18 cellular contexts compared by ENCODE assay signal in genomic region chr2:197081294-197081693, GRCh38.
DNase-seq lines count a peak whose midpoint lies in the region; ATAC-seq and TF ChIP-seq lines count a peak whose summit lies in the region.
"Had no signal": no experiment of that assay in that cellular context is flagged by ENCODE, and none has a peak within 500 bp of the region (broad histone marks: within the 10 kb centered on the region; RNA-seq: fewer than 3 reads in every experiment).

No MANE protein-coding gene starts in this region.

- CTCF ChIA-PET in A673 (lab: Charles Lee) = no interaction called here

- no peaks in the 10 kb centered on the region for H3K27me3 ChIP-seq in A673 (replicated peaks; ENCODE audit: insufficient read depth, low read depth, low read length, poor library complexity)
- H3K27me3 ChIP-seq: breast epithelium, heart right ventricle, sigmoid colon, testis had no signal

- no TSS peak for BruUV-seq in A673 (replicated peaks; lab: Mats Ljungman, UMichigan)

- H3K36me3 ChIP-seq in A673 (ENCODE audit: insufficient read depth, low read length, poor library complexity, severe bottlenecking) (peaks cover 6% of the 10 kb centered on the region), SK-N-MC (ENCODE audit: insufficient read depth, low read length) (peaks cover 39% of the 10 kb centered on the region)
- H3K36me3 ChIP-seq: breast epithelium had no signal

- H3K4me3 ChIP-seq in A673 (ENCODE audit: low read depth, low read length, poor library complexity, severe bottlenecking) (no peak overlapping the region), SK-N-MC (no peak overlapping the region)
- H3K4me3 ChIP-seq: breast epithelium, heart right ventricle, sigmoid colon, testis had no signal

- peaks cover 24 to 48% of the 10 kb centered on the region in 2 donors for H3K36me3 Mint-ChIP-seq in activated T-cell treated with anti-CD3 and anti-CD28 coated beads, Interleukin-2, amount 50 U/mL, for 72 hours (ENCODE audit: insufficient read depth in 2 of 2)

- no peak for DNase-seq in A673 (ENCODE audit: low spot score)
- peak; percentile 79 for DNase-seq in CD1c-positive myeloid dendritic cell (ENCODE audit: extremely low spot score)
- DNase-seq in SK-N-MC (ENCODE audit: low read depth, low spot score) = no peak
- peak; percentile 87 for DNase-seq in medulla oblongata (ENCODE audit: extremely low spot score)
- DNase-seq in NCI-H1436 treated with DMSO at 0.1 percent for 48 hours (lab: John Stamatoyannopoulos, UW) = no peak
- no peak for DNase-seq in NCI-H1930 (lab: John Stamatoyannopoulos, UW)
- no peak for DNase-seq in activated T-cell treated with anti-CD3 and anti-CD28 coated beads, Interleukin-2, amount 50 U/mL, for 72 hours
- DNase-seq in middle frontal gyrus (ENCODE audit: extremely low spot score, low spot score) = no peak
- DNase-seq: activated naive CD8-positive, alpha-beta T cell treated with anti-CD3 and anti-CD28 coated beads for 36 hours; DMS153; HCEC 1CT; heart right ventricle; NCI-H2107; sigmoid colon; stimulated activated CD4-positive, alpha-beta T cell treated with anti-CD3 and anti-CD28 coated beads, Interleukin-2, amount 100 ng/mL, for 24 hours; testis had no signal

- POLR2A ChIA-PET in A673 (lab: Charles Lee; ENCODE audit: low non-redundant PET) = interaction anchor here (0.6 kb wide), 1 partner anchor 10 kb away, joined by 20 read pairs; no protein-coding TSS in a partner anchor

- H3K27ac ChIP-seq in A673 (ENCODE audit: low read depth, low read length, poor library complexity, severe bottlenecking) (peak overlapping the region; percentile 86), SK-N-MC (peak overlapping the region; percentile 23; the same call in 1 of the 2 replicates)
- H3K27ac ChIP-seq: breast epithelium, testis had no signal

- no peaks in the 10 kb centered on the region for H3K27me3 Mint-ChIP-seq in activated T-cell treated with anti-CD3 and anti-CD28 coated beads, Interleukin-2, amount 50 U/mL, for 72 hours (ENCODE audit: low read depth)
- H3K27me3 Mint-ChIP-seq: activated naive CD8-positive, alpha-beta T cell treated with anti-CD3 and anti-CD28 coated beads for 36 hours had no signal

- intact Hi-C loops in A673 (cut with micrococcal nuclease; ENCODE audit: unreplicated experiment) = no loop called here

- ATAC-seq in activated T-cell treated with anti-CD3 and anti-CD28 coated beads, Interleukin-2, amount 50 U/mL, for 72 hours (replicated peaks in 1 of 2) = no peak

- H3K9ac ChIP-seq in SK-N-MC (ENCODE audit: insufficient read length) = no peak overlapping the region

- no peak overlapping the region for H3K27ac Mint-ChIP-seq in activated T-cell treated with anti-CD3 and anti-CD28 coated beads, Interleukin-2, amount 50 U/mL, for 72 hours
- H3K27ac Mint-ChIP-seq: T-helper 1 cell treated with Interleukin-12 subunit alpha and Interleukin-12 subunit beta and Interleukin-4 antibody, amounts not matched to agents 30 μg/mL and 1 μg/mL, for 36 hours had no signal

- H3K4me1 Mint-ChIP-seq in activated T-cell treated with anti-CD3 and anti-CD28 coated beads, Interleukin-2, amount 50 U/mL, for 72 hours (ENCODE audit: low read depth) = no peaks in the 10 kb centered on the region

- H3K9me3 Mint-ChIP-seq in activated T-cell treated with anti-CD3 and anti-CD28 coated beads, Interleukin-2, amount 50 U/mL, for 72 hours = peaks cover 0 to 2% of the 10 kb centered on the region in 2 donors

- H3K4me3 Mint-ChIP-seq in activated T-cell treated with anti-CD3 and anti-CD28 coated beads, Interleukin-2, amount 50 U/mL, for 72 hours = no peak overlapping the region
- H3K4me3 Mint-ChIP-seq: activated naive CD8-positive, alpha-beta T cell treated with anti-CD3 and anti-CD28 coated beads for 36 hours; T-helper 1 cell treated with Interleukin-12 subunit alpha and Interleukin-12 subunit beta and Interleukin-4 antibody, amounts not matched to agents 30 μg/mL and 1 μg/mL, for 36 hours had no signal

- H3K9me3 ChIP-seq in A673 (ENCODE audit: low read depth, low read length, poor library complexity, severe bottlenecking) (no peaks in the 10 kb centered on the region), SK-N-MC (ENCODE audit: low read depth, low read length) (no peaks in the 10 kb centered on the region)
- H3K9me3 ChIP-seq: breast epithelium, heart right ventricle, sigmoid colon, testis had no signal

- peaks cover 53% of the 10 kb centered on the region for H3K4me1 ChIP-seq in A673 (ENCODE audit: insufficient read depth, low read length, poor library complexity, severe bottlenecking)
- H3K4me1 ChIP-seq: breast epithelium, testis had no signal

- no peak for TF ChIP-seq CTCF in A673 (conservative IDR thresholded peaks at IDR 0.05; ENCODE audit: low read depth, low read length)

Comparison
In these comparisons a context has a peak if more than half of its experiments do, and no peak if none do; other contexts are left out.
1. DNase-seq: peak in CD1c-positive myeloid dendritic cell (single experiment) and medulla oblongata (single experiment); none in A673 (single experiment), SK-N-MC (single experiment), NCI-H1436 treated with DMSO at 0.1 percent for 48 hours (single experiment), NCI-H1930 (0 of 2), activated T-cell treated with anti-CD3 and anti-CD28 coated beads, Interleukin-2, amount 50 U/mL, for 72 hours (0 of 2) and middle frontal gyrus (single experiment).